ENCODE assay signal across 13 cellular contexts in genomic region chr10:49612513-49613159, GRCh38. TPM values are rescaled to one million over a fixed set of nuclear protein-coding genes. Genes with fewer than 3 reads are reported as not detected.
DNase-seq lines count a peak whose midpoint lies in the region; TF ChIP-seq lines count a peak whose summit lies in the region.
"Had no signal": no experiment of that assay in that cellular context is flagged by ENCODE, and none has a peak within 500 bp of the region (broad histone marks: within the 10 kb centered on the region; RNA-seq: fewer than 3 reads in every experiment).

No MANE protein-coding gene starts in this region.

- DNase-seq in DMS53 (lab: John Stamatoyannopoulos, UW) (peak; percentile 62), DMS53 treated with DMSO at 0.1 percent for 48 hours (lab: John Stamatoyannopoulos, UW; ENCODE audit: unreplicated experiment) (no peak), LoVo (ENCODE audit: low spot score) (peak; percentile 23), osteoblast (ENCODE audit: insufficient read length, low spot score, missing footprints) (peak; percentile 71), MV-4-11 (lab: John Stamatoyannopoulos, UW) (no peak), mucosa of gallbladder (ENCODE audit: low spot score) (no peak), dermis blood vessel endothelial cell (no peak)
- DNase-seq: activated gamma-delta T cell treated with Interleukin-2 at 50 U/mL for 16 hours, NCI-H1694 treated with DMSO at 0.1 percent for 48 hours had no signal

- H3K36me3 Mint-ChIP-seq in brain: no peaks in the 10 kb centered on the region

- TF ChIP-seq CTCF in brain (conservative IDR thresholded peaks at IDR 0.05): peak in 1 of 2 experiments; percentile 16
- no peak for TF ChIP-seq CTCF in osteoblast (IDR thresholded peaks at IDR 0.05; ENCODE audit: extremely low read depth, low read depth, low read length)

- H3K4me1 Mint-ChIP-seq in brain: peaks cover 51% of the 10 kb centered on the region

- H3K27ac Mint-ChIP-seq in brain: peak overlapping the region in 2 of 5 experiments; percentile 72 to 85
- H3K27ac Mint-ChIP-seq: stimulated activated naive CD8-positive, alpha-beta T cell treated with anti-CD3 and anti-CD28 coated beads, Interleukin-15, Interleukin-2, amounts not matched to agents 100 ng/mL and 50 ng/mL, for 24 hours had no signal

- H3K9me3 ChIP-seq in osteoblast (ENCODE audit: low read depth, low read length): no peaks in the 10 kb centered on the region

- H3K27me3 Mint-ChIP-seq in brain: peaks cover 98% of the 10 kb centered on the region

- no peaks in the 10 kb centered on the region for H3K4me1 ChIP-seq in osteoblast (ENCODE audit: insufficient read depth, low read length)

- H3K4me3 Mint-ChIP-seq in brain: peak overlapping the region; percentile 78 to 87 (median 84)
- H3K4me3 Mint-ChIP-seq: stimulated activated naive CD8-positive, alpha-beta T cell treated with anti-CD3 and anti-CD28 coated beads, Interleukin-15, Interleukin-2, amounts not matched to agents 100 ng/mL and 50 ng/mL, for 24 hours had no signal

- H3K27me3 ChIP-seq in osteoblast (ENCODE audit: insufficient read depth, low read length): peaks cover 84% of the 10 kb centered on the region

- H3K9me3 Mint-ChIP-seq in brain: peaks cover 0 to 15% (median 3%) of the 10 kb centered on the region in 5 experiments

- H3K4me3 ChIP-seq in osteoblast (ENCODE audit: insufficient read depth, low read length): no peak overlapping the region

- H3K4me2 ChIP-seq in osteoblast (ENCODE audit: insufficient read depth, low read length): no peak overlapping the region

- no peak overlapping the region for H3K27ac ChIP-seq in osteoblast (ENCODE audit: low read depth, low read length)
- H3K27ac ChIP-seq: VCaP had no signal

- H3K36me3 ChIP-seq in osteoblast (ENCODE audit: insufficient read depth, low read length): no peaks in the 10 kb centered on the region

- H3K79me2 ChIP-seq in osteoblast (ENCODE audit: insufficient read depth, low read length): no peaks in the 10 kb centered on the region

- no peaks in the 10 kb centered on the region for H4K20me1 ChIP-seq in osteoblast (ENCODE audit: insufficient read depth, low read length)

- no peak overlapping the region for H2AFZ ChIP-seq in osteoblast (ENCODE audit: low read length)

RNA-seq across cellular contexts. Expression of gene CHAT, which starts 1.2 kb away (rescaled TPM):
- not detected for polyA plus RNA-seq in brain (ENCODE audit: insufficient read depth, low read depth, low replicate concordance)
- total RNA-seq in osteoblast: not detected in 2 replicates
- total RNA-seq in mucosa of gallbladder: 0.86 TPM
- total RNA-seq in dermis blood vessel endothelial cell: not detected in 2 replicates
- total RNA-seq: A172 had no signal

RNA-seq across cellular contexts. Expression of gene SLC18A3, which starts 2.5 kb away (rescaled TPM):
- polyA plus RNA-seq in brain (ENCODE audit: insufficient read depth, low read depth, low replicate concordance): 1.2 TPM
- total RNA-seq in osteoblast (not detected in 2 replicates), mucosa of gallbladder (0.20 TPM), dermis blood vessel endothelial cell (not detected in 2 replicates)
- total RNA-seq: A172 had no signal

Comparison
In these comparisons a context has a peak if more than half of its experiments do, and no peak if none do; other contexts are left out.
1. DNase-seq: peak in DMS53 (single experiment), LoVo (single experiment) and osteoblast (single experiment); none in DMS53 treated with DMSO at 0.1 percent for 48 hours (single experiment), MV-4-11 (single experiment), mucosa of gallbladder (single experiment) and dermis blood vessel endothelial cell (single experiment).